ENCODE assay signal across 8 cellular contexts in genomic region chr20:62926229-62927127, GRCh38.
A peak's percentile ranks its signal among the peaks of the same experiment; 100 is the strongest.
DNase-seq lines count a peak whose midpoint lies in the region; ATAC-seq and TF ChIP-seq lines count a peak whose summit lies in the region.

TSS of gene DIDO1 (minus strand) at chr20:62926505.

- DNase-seq in NCI-H2196 (lab: John Stamatoyannopoulos, UW; ENCODE audit: unreplicated experiment) (peak; percentile 91), WERI-Rb-1 (peak; percentile 90), cardiac fibroblast (ENCODE audit: low read depth in 2 of 2) (peak; percentile 82 to 90), iris pigment epithelial cell (ENCODE audit: low read depth) (peak; percentile 82)
- DNase-seq in stimulated activated CD4-positive, alpha-beta T cell treated with anti-CD3 and anti-CD28 coated beads, Interleukin-12 subunit alpha, Interleukin-12 subunit beta, amount 100 ng/mL, for 4 hours, result peak; percentile 90

- peak; percentile 81 for ATAC-seq in GM18861 (IDR thresholded peaks at IDR 0.05; ENCODE audit: unreplicated experiment)
- ATAC-seq in HG03097 (IDR thresholded peaks at IDR 0.05; ENCODE audit: low FRiP score, unreplicated experiment), result peak; percentile 83

- H3K4me3 ChIP-seq in ACC112 (ENCODE audit: low read depth, low read length), result peak within 1 kb of the TSS; percentile 85
- H3K4me3 ChIP-seq in WERI-Rb-1 (ENCODE audit: low read depth, low read length), result peak within 1 kb of the TSS; percentile 65
- peak within 1 kb of the TSS; percentile 92 to 95 for H3K4me3 ChIP-seq in cardiac fibroblast (replicated peaks in 1 of 2; ENCODE audit: low read depth in 2 of 2, low read length in 2 of 2)

- no peaks in the 10 kb centered on the region for H3K36me3 ChIP-seq in ACC112 (ENCODE audit: insufficient read depth, low read length)
- peaks cover 23% of the 10 kb centered on the region for H3K36me3 ChIP-seq in WERI-Rb-1

- peaks cover 46% of the 10 kb centered on the region for H3K4me1 ChIP-seq in ACC112 (ENCODE audit: control insufficient read depth, insufficient read depth, low read length, unreplicated experiment)

- H3K27ac ChIP-seq in ACC112 (ENCODE audit: low read depth, low read length), result peak within 1 kb of the TSS; percentile 81
- peak within 1 kb of the TSS; percentile 97 for H3K27ac ChIP-seq in WERI-Rb-1

- no peaks in the 10 kb centered on the region for H3K9me3 ChIP-seq in WERI-Rb-1 (ENCODE audit: severe bottlenecking)

- H3K27me3 ChIP-seq in ACC112 (ENCODE audit: insufficient read depth, low read length), result no peaks in the 10 kb centered on the region
- H3K27me3 ChIP-seq in WERI-Rb-1 (ENCODE audit: insufficient read depth, low read depth, severe bottlenecking), result no peaks in the 10 kb centered on the region

- H3K79me2 ChIP-seq in ACC112 (ENCODE audit: control insufficient read depth, insufficient read depth, low read length, unreplicated experiment), result peaks cover 92% of the 10 kb centered on the region

- TF ChIP-seq CTCF in WERI-Rb-1 (IDR thresholded peaks at IDR 0.05; ENCODE audit: low read depth, low read length) (peak; percentile 77), cardiac fibroblast (IDR thresholded peaks at IDR 0.05; ENCODE audit: low read depth, low read length) (peak; percentile 15)

- H2AFZ ChIP-seq in ACC112 (ENCODE audit: low read length, unreplicated experiment), result peak within 1 kb of the TSS; percentile 26

Comparison
In these comparisons a context has a peak if more than half of its experiments do, and no peak if none do; other contexts are left out.
1. Peak in every context shown above with its lines: DNase-seq, ATAC-seq, H3K4me3 ChIP-seq and H3K27ac ChIP-seq.